1 cellular context compared by ENCODE assay signal in the genomic region with DNA sequence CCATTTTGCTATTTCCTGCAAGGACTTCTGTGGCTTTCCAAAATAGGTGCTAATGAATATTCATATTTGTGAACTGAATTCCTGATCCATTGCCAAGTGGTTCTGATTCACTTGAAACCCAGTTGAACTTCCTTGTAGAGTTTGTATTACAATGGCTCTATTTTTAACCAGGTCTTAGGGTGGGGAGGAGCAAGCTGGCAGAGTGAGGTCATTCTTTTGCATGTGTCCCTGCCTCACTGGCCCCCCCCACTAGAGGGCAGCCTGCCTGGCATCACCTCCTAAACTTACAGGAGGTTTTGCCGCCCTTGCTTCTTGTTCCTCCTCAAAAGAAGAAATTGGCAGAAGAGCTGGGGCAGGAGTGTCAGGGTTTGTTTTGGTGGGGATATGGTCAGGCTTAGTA.
TF ChIP-seq lines count a peak whose summit lies in the region.

No MANE protein-coding gene starts in this region.

TF ChIP-seq in endothelial cell of umbilical vein, 7 proteins besides CTCF, POLR2A, EP300 and RAD21:
- TF ChIP-seq JUN (IDR thresholded peaks at IDR 0.05; ENCODE audit: borderline replicate concordance, insufficient read depth, insufficient read length, low read depth), result peak; percentile 42
- no peak for TF ChIP-seq MYC (IDR thresholded peaks at IDR 0.05; ENCODE audit: low read depth, low read length)
